Comparison of ENCODE assay signal across 2 cellular contexts in the genomic region with DNA sequence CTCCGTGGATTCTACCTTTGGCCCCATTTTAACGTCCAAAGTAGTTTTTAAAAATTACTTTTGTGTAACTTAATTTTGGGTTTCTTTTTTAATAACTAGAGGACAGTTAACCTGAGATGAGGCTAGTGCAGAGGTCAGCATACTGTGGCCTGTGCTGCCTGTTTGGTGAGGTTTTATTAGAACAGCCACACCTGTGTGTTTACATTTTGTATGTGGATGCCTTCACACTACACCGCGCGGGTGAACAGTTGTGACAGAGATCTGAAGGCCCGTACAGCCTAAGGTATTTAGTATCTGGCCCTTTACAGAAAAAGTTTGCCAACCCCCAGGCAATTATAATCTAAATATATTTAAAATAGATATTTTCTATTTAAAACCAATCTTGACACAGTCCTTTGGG.
TF ChIP-seq lines count a peak whose summit lies in the region.

No MANE protein-coding gene starts in this region.

TF ChIP-seq in SK-N-SH, 30 proteins besides CTCF, POLR2A, EP300 and RAD21 (continued from another document):
- TF ChIP-seq, protein P1, sequence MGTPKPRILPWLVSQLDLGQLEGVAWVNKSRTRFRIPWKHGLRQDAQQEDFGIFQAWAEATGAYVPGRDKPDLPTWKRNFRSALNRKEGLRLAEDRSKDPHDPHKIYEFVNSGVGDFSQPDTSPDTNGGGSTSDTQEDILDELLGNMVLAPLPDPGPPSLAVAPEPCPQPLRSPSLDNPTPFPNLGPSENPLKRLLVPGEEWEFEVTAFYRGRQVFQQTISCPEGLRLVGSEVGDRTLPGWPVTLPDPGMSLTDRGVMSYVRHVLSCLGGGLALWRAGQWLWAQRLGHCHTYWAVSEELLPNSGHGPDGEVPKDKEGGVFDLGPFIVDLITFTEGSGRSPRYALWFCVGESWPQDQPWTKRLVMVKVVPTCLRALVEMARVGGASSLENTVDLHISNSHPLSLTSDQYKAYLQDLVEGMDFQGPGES (IDR thresholded peaks at IDR 0.05; ENCODE audit: low read depth, low read length) = no peak
- TF ChIP-seq FOXM1 (IDR thresholded peaks at IDR 0.05; ENCODE audit: low read depth) = no peak
- TF ChIP-seq, protein P2, sequence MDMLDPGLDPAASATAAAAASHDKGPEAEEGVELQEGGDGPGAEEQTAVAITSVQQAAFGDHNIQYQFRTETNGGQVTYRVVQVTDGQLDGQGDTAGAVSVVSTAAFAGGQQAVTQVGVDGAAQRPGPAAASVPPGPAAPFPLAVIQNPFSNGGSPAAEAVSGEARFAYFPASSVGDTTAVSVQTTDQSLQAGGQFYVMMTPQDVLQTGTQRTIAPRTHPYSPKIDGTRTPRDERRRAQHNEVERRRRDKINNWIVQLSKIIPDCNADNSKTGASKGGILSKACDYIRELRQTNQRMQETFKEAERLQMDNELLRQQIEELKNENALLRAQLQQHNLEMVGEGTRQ (IDR thresholded peaks at IDR 0.05; ENCODE audit: borderline replicate concordance, low read depth, low read length) = no peak
- TF ChIP-seq EZH2phosphoT487 (IDR thresholded peaks at IDR 0.05; ENCODE audit: borderline replicate concordance, low read depth) = no peak
- no peak for TF ChIP-seq RFX5 (IDR thresholded peaks at IDR 0.05; ENCODE audit: low read length)
- TF ChIP-seq SMC3 (IDR thresholded peaks at IDR 0.05; ENCODE audit: low read depth, low read length) = no peak
- TF ChIP-seq GABPA (IDR thresholded peaks at IDR 0.05; ENCODE audit: low read depth) = no peak
- TF ChIP-seq YY1 (IDR thresholded peaks at IDR 0.05; ENCODE audit: low read depth) = no peak
- no peak for TF ChIP-seq RCOR1 (IDR thresholded peaks at IDR 0.05; ENCODE audit: low read length)

TF ChIP-seq in SK-N-SH treated with all-trans-retinoic acid at 6 μM for 48 hours, 23 proteins besides CTCF, POLR2A, EP300 and RAD21 (continued from another document):
- no peak for TF ChIP-seq ZC3H10 (CRISPR knock-in tag; IDR thresholded peaks at IDR 0.05)
- no peak for TF ChIP-seq BACH2 (CRISPR knock-in tag; IDR thresholded peaks at IDR 0.05; ENCODE audit: borderline replicate concordance)
- TF ChIP-seq, protein P3, sequence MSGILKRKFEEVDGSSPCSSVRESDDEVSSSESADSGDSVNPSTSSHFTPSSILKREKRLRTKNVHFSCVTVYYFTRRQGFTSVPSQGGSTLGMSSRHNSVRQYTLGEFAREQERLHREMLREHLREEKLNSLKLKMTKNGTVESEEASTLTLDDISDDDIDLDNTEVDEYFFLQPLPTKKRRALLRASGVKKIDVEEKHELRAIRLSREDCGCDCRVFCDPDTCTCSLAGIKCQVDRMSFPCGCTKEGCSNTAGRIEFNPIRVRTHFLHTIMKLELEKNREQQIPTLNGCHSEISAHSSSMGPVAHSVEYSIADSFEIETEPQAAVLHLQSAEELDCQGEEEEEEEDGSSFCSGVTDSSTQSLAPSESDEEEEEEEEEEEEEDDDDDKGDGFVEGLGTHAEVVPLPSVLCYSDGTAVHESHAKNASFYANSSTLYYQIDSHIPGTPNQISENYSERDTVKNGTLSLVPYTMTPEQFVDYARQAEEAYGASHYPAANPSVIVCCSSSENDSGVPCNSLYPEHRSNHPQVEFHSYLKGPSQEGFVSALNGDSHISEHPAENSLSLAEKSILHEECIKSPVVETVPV (CRISPR knock-in tag; IDR thresholded peaks at IDR 0.05) = no peak
- no peak for TF ChIP-seq ZNF70 (CRISPR knock-in tag; IDR thresholded peaks at IDR 0.05)
- TF ChIP-seq, protein P4, sequence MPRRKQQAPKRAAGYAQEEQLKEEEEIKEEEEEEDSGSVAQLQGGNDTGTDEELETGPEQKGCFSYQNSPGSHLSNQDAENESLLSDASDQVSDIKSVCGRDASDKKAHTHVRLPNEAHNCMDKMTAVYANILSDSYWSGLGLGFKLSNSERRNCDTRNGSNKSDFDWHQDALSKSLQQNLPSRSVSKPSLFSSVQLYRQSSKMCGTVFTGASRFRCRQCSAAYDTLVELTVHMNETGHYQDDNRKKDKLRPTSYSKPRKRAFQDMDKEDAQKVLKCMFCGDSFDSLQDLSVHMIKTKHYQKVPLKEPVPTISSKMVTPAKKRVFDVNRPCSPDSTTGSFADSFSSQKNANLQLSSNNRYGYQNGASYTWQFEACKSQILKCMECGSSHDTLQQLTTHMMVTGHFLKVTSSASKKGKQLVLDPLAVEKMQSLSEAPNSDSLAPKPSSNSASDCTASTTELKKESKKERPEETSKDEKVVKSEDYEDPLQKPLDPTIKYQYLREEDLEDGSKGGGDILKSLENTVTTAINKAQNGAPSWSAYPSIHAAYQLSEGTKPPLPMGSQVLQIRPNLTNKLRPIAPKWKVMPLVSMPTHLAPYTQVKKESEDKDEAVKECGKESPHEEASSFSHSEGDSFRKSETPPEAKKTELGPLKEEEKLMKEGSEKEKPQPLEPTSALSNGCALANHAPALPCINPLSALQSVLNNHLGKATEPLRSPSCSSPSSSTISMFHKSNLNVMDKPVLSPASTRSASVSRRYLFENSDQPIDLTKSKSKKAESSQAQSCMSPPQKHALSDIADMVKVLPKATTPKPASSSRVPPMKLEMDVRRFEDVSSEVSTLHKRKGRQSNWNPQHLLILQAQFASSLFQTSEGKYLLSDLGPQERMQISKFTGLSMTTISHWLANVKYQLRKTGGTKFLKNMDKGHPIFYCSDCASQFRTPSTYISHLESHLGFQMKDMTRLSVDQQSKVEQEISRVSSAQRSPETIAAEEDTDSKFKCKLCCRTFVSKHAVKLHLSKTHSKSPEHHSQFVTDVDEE (CRISPR knock-in tag; IDR thresholded peaks at IDR 0.05) = no peak
- no peak for TF ChIP-seq ZFP30 (CRISPR knock-in tag; IDR thresholded peaks at IDR 0.05)
- no peak for TF ChIP-seq ISL1 (CRISPR knock-in tag; IDR thresholded peaks at IDR 0.05)
- no peak for TF ChIP-seq SNAI2 (CRISPR knock-in tag; IDR thresholded peaks at IDR 0.05)
